1 cellular context compared by ENCODE assay signal in genomic region chr5:73399761-73400160, GRCh38.
TF ChIP-seq lines count a peak whose summit lies in the region.

No MANE protein-coding gene starts in this region.

TF ChIP-seq in SK-N-SH, 30 proteins besides CTCF, POLR2A, EP300 and RAD21 (continued from another document):
- TF ChIP-seq FOXJ3 (CRISPR knock-in tag; IDR thresholded peaks at IDR 0.05) (no peak), FOSL2 (IDR thresholded peaks at IDR 0.05; ENCODE audit: borderline replicate concordance, low read depth) (no peak), ELF1 (IDR thresholded peaks at IDR 0.05) (no peak), TCF12 (IDR thresholded peaks at IDR 0.05) (no peak), SIN3A (IDR thresholded peaks at IDR 0.05; ENCODE audit: borderline replicate concordance, low read depth, low read length) (no peak)
